In the genomic region with DNA sequence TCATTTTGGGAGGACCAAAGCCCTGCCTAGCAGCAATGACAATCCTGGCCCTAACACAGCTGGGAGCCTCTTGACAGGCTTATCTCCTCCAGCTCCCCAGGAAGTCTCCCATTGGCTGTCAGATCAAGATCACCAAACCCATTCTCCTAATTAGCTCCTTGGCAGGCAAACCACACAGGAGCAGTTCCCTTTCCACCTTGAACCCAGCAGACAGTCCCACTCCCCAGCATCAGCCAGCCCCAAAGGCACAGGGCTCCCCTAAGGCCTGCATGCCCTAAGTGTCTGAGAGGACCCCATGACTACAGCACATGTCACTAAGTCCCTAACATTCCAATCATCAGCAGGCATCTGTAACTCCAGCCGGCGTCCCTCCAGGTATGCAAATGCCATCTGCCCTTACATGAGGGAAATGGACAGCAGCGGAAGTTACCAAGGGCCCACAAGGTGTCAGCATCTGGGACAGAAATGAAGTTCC, we compare ENCODE assay signal across 15 cellular contexts.
DNase-seq lines count a peak whose midpoint lies in the region; ATAC-seq and TF ChIP-seq lines count a peak whose summit lies in the region.
"Had no signal": no experiment of that assay in that cellular context is flagged by ENCODE, and none has a peak within 500 bp of the region (broad histone marks: within the 10 kb centered on the region; RNA-seq: fewer than 3 reads in every experiment).

No MANE protein-coding gene starts in this region.

- H3K27ac ChIP-seq in Panc1 (ENCODE audit: low read length) (peak overlapping the region; percentile 71), stomach smooth muscle (ENCODE audit: low read length) (peak overlapping the region; percentile 66)
- H3K27ac ChIP-seq: breast epithelium, right atrium auricular region had no signal

- CTCF ChIA-PET in Panc1 (lab: Charles Lee): no interaction called here

- BruUV-seq in Panc1 (replicated peaks; lab: Mats Ljungman, UMichigan): no TSS peak

- no peaks in the 10 kb centered on the region for H3K9me3 ChIP-seq in Panc1 (ENCODE audit: control insufficient read depth, insufficient read depth, low read depth, low read length)
- no peaks in the 10 kb centered on the region for H3K9me3 ChIP-seq in stomach smooth muscle (ENCODE audit: control insufficient read depth in 2 of 2, low read length in 2 of 2)
- H3K9me3 ChIP-seq: breast epithelium, Peyer's patch, right atrium auricular region had no signal

- POLR2A ChIA-PET in Panc1 (lab: Charles Lee): no interaction called here

- H3K27me3 ChIP-seq in H7 (ENCODE audit: control insufficient read depth, insufficient read depth, low read length) (no peaks in the 10 kb centered on the region), Panc1 (ENCODE audit: control insufficient read depth, insufficient read depth, low read length) (no peaks in the 10 kb centered on the region), stomach smooth muscle (ENCODE audit: control insufficient read depth in 1 of 2, insufficient read depth in 2 of 2, low read length in 2 of 2) (no peaks in the 10 kb centered on the region)
- H3K27me3 ChIP-seq: breast epithelium, Peyer's patch, right atrium auricular region had no signal

- intact Hi-C loops in Panc1 (cut with micrococcal nuclease; ENCODE audit: unreplicated experiment): no loop called here

- in situ Hi-C loops in Panc1 (cut with HindIII; ENCODE audit: low pct_unique_long_range_greater_than_20kb, low sequenced_read_pairs): no loop called here

- ATAC-seq in Panc1: no peak
- ATAC-seq: T-cell had no signal

- H3K36me3 ChIP-seq in H7 (replicated peaks; ENCODE audit: control insufficient read depth, insufficient read depth, low read length) (no peaks in the 10 kb centered on the region), Panc1 (ENCODE audit: control insufficient read depth, insufficient read depth, low read length) (no peaks in the 10 kb centered on the region), stomach smooth muscle (ENCODE audit: control insufficient read depth in 2 of 2, insufficient read depth in 2 of 2, low read length in 2 of 2) (no peaks in the 10 kb centered on the region)
- H3K36me3 ChIP-seq: breast epithelium, Peyer's patch, right atrium auricular region had no signal

- H3K4me3 ChIP-seq in H7 (ENCODE audit: insufficient read depth, low read depth, low read length) (no peak overlapping the region), Panc1 (ENCODE audit: low read depth in 2 of 2, low read length in 2 of 2) (no peak overlapping the region), stomach smooth muscle (ENCODE audit: low read length in 2 of 2) (no peak overlapping the region)
- H3K4me3 ChIP-seq: breast epithelium, Peyer's patch, right atrium auricular region had no signal

- TF ChIP-seq CTCF in Panc1 (IDR thresholded peaks at IDR 0.05): no peak

- H3K4me1 ChIP-seq in Panc1 (ENCODE audit: control insufficient read depth, insufficient read depth, low read length): peaks cover 46% of the 10 kb centered on the region
- peaks cover 36% of the 10 kb centered on the region for H3K4me1 ChIP-seq in stomach smooth muscle (ENCODE audit: control insufficient read depth, insufficient read depth, low read length)
- H3K4me1 ChIP-seq: breast epithelium had no signal

- H3K9ac ChIP-seq in stomach smooth muscle (ENCODE audit: low read length in 2 of 2): no peak overlapping the region

- DNase-seq in H7 (peak; percentile 30), Panc1 (ENCODE audit: low read depth, low spot score) (no peak), iPS DF 19.7 (ENCODE audit: low read depth, low spot score) (peak; percentile 35), NCI-H2227 treated with DMSO at 0.1 percent for 48 hours (lab: John Stamatoyannopoulos, UW) (no peak), AG08395 (ENCODE audit: low spot score) (no peak), SHP77 (lab: John Stamatoyannopoulos, UW) (no peak)
- DNase-seq: activated naive CD8-positive, alpha-beta T cell treated with anti-CD3 and anti-CD28 coated beads, Interleukin-2, amount 10 ng/mL, durations not matched to agents 7 days and 5 days; mammary epithelial cell; NCI-H2029; NCI-H69; Peyer's patch; T-cell had no signal

Comparison
In these comparisons a context has a peak if more than half of its experiments do, and no peak if none do; other contexts are left out.
1. DNase-seq: peak in H7 (single experiment) and iPS DF 19.7 (single experiment); none in Panc1 (single experiment), NCI-H2227 treated with DMSO at 0.1 percent for 48 hours (single experiment), AG08395 (single experiment) and SHP77 (0 of 2).